Comparison of ENCODE assay signal across 29 cellular contexts in the genomic region with DNA sequence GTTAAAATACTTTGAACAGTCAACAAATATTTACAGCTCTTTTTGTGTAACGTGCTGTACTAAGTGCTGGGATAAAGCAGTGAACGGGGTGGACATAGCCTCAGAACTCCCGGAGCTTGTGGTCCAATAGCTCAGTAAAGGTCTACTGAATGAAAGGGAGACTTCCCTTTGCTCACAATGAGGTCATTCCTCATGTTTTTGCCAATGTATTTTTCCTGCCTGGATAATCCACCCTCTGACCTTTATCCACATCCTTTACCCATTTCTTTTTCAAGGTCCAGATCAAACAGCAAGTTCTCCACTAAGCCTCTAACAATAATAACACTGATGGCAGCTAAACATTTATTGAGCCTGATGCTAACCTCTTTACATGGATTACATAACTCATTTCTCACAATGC.
"Had no signal": no experiment of that assay in that cellular context is flagged by ENCODE, and none has a peak within 500 bp of the region (broad histone marks: within the 10 kb centered on the region; RNA-seq: fewer than 3 reads in every experiment).

No MANE protein-coding gene starts in this region.

- ATAC-seq: activated CD8-positive, alpha-beta memory T cell treated with anti-CD3 and anti-CD28 coated beads, Interleukin-2, amount 10 ng/mL, durations not matched to agents 7 days and 5 days; Panc1; T-cell had no signal

- H3K36me3 ChIP-seq: cardiac muscle cell, SJSA1 had no signal

- H3K9me3 Mint-ChIP-seq: activated B cell treated with CpG ODN at 0.5 μM for 24 hours; activated CD4-positive, alpha-beta T cell treated with anti-CD3 and anti-CD28 coated beads, Interleukin-2, amount 10 ng/mL, durations not matched to agents 24 days and 14 days; activated naive CD4-positive, alpha-beta T cell treated with anti-CD3 and anti-CD28 coated beads for 36 hours; activated T-cell treated with anti-CD3 and anti-CD28 coated beads, Interleukin-2, amount 50 U/mL, for 24 hours; brain; T-cell had no signal

- H3K4me1 Mint-ChIP-seq: activated B cell treated with CpG ODN at 0.5 μM for 24 hours; activated CD4-positive, alpha-beta T cell treated with anti-CD3 and anti-CD28 coated beads, Interleukin-2, amount 10 ng/mL, durations not matched to agents 24 days and 14 days; T-cell had no signal

- H3K4me1 ChIP-seq: SJSA1 had no signal

- H3K27ac Mint-ChIP-seq: activated B cell treated with CpG ODN at 0.5 μM for 24 hours; activated CD4-positive, alpha-beta T cell treated with anti-CD3 and anti-CD28 coated beads, Interleukin-2, amount 10 ng/mL, durations not matched to agents 24 days and 14 days; activated CD8-positive, alpha-beta memory T cell treated with anti-CD3 and anti-CD28 coated beads, Interleukin-2, amount 10 ng/mL, durations not matched to agents 7 days and 5 days; activated naive CD4-positive, alpha-beta T cell treated with anti-CD3 and anti-CD28 coated beads for 36 hours; activated naive CD8-positive, alpha-beta T cell; activated T-cell treated with anti-CD3 and anti-CD28 coated beads, Interleukin-2, amount 50 U/mL, for 24 hours; brain; T-cell had no signal

- H3K4me3 ChIP-seq: cardiac muscle cell, SJSA1 had no signal

- H3K9me3 ChIP-seq: SJSA1 had no signal

- H3K36me3 Mint-ChIP-seq: activated CD8-positive, alpha-beta memory T cell treated with anti-CD3 and anti-CD28 coated beads, Interleukin-2, amount 10 ng/mL, durations not matched to agents 7 days and 5 days; brain had no signal

- DNase-seq: activated B cell treated with CpG ODN at 0.5 μM for 24 hours; activated CD4-positive, alpha-beta T cell treated with anti-CD3 and anti-CD28 coated beads for 1 hour; activated CD4-positive, alpha-beta T cell treated with anti-CD3 and anti-CD28 coated beads, Interleukin-2, amount 10 ng/mL, durations not matched to agents 24 days and 14 days; activated CD4-positive, alpha-beta T cell treated with anti-CD3 and anti-CD28 coated beads, Interleukin-2, amount 50 U/mL, for 48 hours; activated CD8-positive, alpha-beta memory T cell treated with anti-CD3 and anti-CD28 coated beads, Interleukin-2, amount 10 ng/mL, durations not matched to agents 7 days and 5 days; activated effector memory CD4-positive, alpha-beta T cell treated with anti-CD3 and anti-CD28 coated beads, Interleukin-2, amount 50 U/mL, for 16 hours; activated naive CD4-positive, alpha-beta T cell treated with anti-CD3 and anti-CD28 coated beads for 36 hours; activated T-cell treated with anti-CD3 and anti-CD28 coated beads, Interleukin-2, amount 50 U/mL, for 24 hours; amygdala; Karpas-422; NCI-H1092; NCI-H1417; NCI-H1694; NCI-H2029 treated with DMSO at 0.1 percent for 48 hours; NCI-H345; NCI-H510A; NCI-H526 treated with DMSO at 0.1 percent for 48 hours; NCI-H82; OCI-M1; SHP77; T-cell; T-helper 2 cell; T1000 had no signal

- H3K27me3 Mint-ChIP-seq: activated B cell treated with CpG ODN at 0.5 μM for 24 hours; activated CD8-positive, alpha-beta memory T cell treated with anti-CD3 and anti-CD28 coated beads, Interleukin-2, amount 10 ng/mL, durations not matched to agents 7 days and 5 days; activated naive CD8-positive, alpha-beta T cell; activated T-cell treated with anti-CD3 and anti-CD28 coated beads, Interleukin-2, amount 50 U/mL, for 24 hours; brain; T-cell had no signal

- H3K27me3 ChIP-seq: cardiac muscle cell had no signal

- H3K27ac ChIP-seq: cardiac muscle cell, RWPE1, SJSA1 had no signal

- H3K4me3 Mint-ChIP-seq: activated B cell treated with CpG ODN at 0.5 μM for 24 hours; activated CD4-positive, alpha-beta T cell treated with anti-CD3 and anti-CD28 coated beads, Interleukin-2, amount 10 ng/mL, durations not matched to agents 24 days and 14 days; activated CD8-positive, alpha-beta memory T cell treated with anti-CD3 and anti-CD28 coated beads, Interleukin-2, amount 10 ng/mL, durations not matched to agents 7 days and 5 days; activated naive CD4-positive, alpha-beta T cell treated with anti-CD3 and anti-CD28 coated beads for 36 hours; activated naive CD8-positive, alpha-beta T cell; activated T-cell treated with anti-CD3 and anti-CD28 coated beads, Interleukin-2, amount 50 U/mL, for 24 hours; brain; T-cell had no signal
